In the genomic region with DNA sequence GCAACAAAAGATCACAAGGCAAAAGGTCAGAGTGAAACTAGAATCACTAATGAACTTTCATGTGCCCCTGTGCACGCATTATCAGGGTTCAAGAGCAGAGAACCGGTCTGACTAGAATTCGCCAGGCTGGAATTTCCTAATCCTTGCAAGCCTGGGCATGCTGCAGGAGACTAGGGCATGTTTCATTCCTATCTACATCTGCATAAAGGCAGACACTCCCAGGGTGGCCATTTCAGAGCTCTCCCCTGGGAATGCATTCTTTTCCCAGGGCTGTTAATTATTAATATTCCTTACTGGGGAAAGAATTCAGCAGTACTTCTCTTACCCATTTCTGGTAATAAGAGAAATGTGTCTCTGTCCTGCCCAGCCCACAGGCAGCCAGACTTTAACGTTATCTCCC, we compare ENCODE assay signal across 22 cellular contexts.
"Had no signal": no experiment of that assay in that cellular context is flagged by ENCODE, and none has a peak within 500 bp of the region (broad histone marks: within the 10 kb centered on the region; RNA-seq: fewer than 3 reads in every experiment).

No MANE protein-coding gene starts in this region.

- H3K4me3 Mint-ChIP-seq: activated CD8-positive, alpha-beta T cell treated with anti-CD3 and anti-CD28 coated beads, Interleukin-2, amount 10 ng/mL, durations not matched to agents 7 days and 5 days; activated T-helper 1 cell treated with anti-CD3 and anti-CD28 coated beads, Interleukin-12 subunit alpha, Interleukin-12 subunit beta, Interleukin-2, Interleukin-4 antibody, amounts not matched to agents 30 ng/mL and 10 ng/mL and 1 ng/mL, durations not matched to agents 14 hours and 24 hours and 36 hours; endodermal cell; naive B cell; stimulated activated naive CD8-positive, alpha-beta T cell treated with anti-CD3 and anti-CD28 coated beads, Interleukin-15, Interleukin-2, amounts not matched to agents 100 ng/mL and 50 ng/mL, for 24 hours; T-helper 2 cell treated with Interferon-gamma antibody and Interleukin-4, amounts not matched to agents 5 μg/mL and 100 μg/mL, for 36 hours had no signal

- H3K27ac Mint-ChIP-seq: activated CD8-positive, alpha-beta T cell treated with anti-CD3 and anti-CD28 coated beads, Interleukin-2, amount 10 ng/mL, durations not matched to agents 7 days and 5 days; activated naive CD4-positive, alpha-beta T cell treated with anti-CD3 and anti-CD28 coated beads, Interleukin-2, amount 50 U/mL, for 72 hours; activated T-helper 1 cell treated with anti-CD3 and anti-CD28 coated beads, Interleukin-12 subunit alpha, Interleukin-12 subunit beta, Interleukin-2, Interleukin-4 antibody, amounts not matched to agents 30 ng/mL and 10 ng/mL and 1 ng/mL, durations not matched to agents 14 hours and 24 hours and 36 hours; endodermal cell; naive B cell; stimulated activated naive CD8-positive, alpha-beta T cell treated with anti-CD3 and anti-CD28 coated beads, Interleukin-15, Interleukin-2, amounts not matched to agents 100 ng/mL and 50 ng/mL, for 24 hours; T-helper 2 cell treated with Interferon-gamma antibody and Interleukin-4, amounts not matched to agents 5 μg/mL and 100 μg/mL, for 36 hours had no signal

- H3K27me3 Mint-ChIP-seq: naive B cell; stimulated activated naive CD8-positive, alpha-beta T cell treated with anti-CD3 and anti-CD28 coated beads, Interleukin-15, Interleukin-2, amounts not matched to agents 100 ng/mL and 50 ng/mL, for 24 hours had no signal

- DNase-seq: activated CD4-positive, alpha-beta T cell treated with anti-CD3 and anti-CD28 coated beads, Interleukin-2, amount 50 U/mL, for 1 hour; activated CD4-positive, CD25-positive, alpha-beta regulatory T cell treated with anti-CD3 and anti-CD28 coated beads, Interleukin-2, amount 50 U/mL, for 72 hours; activated CD8-positive, alpha-beta T cell treated with anti-CD3 and anti-CD28 coated beads, Interleukin-2, amount 10 ng/mL, durations not matched to agents 7 days and 5 days; adrenal gland; cerebellar nuclear complex; endodermal cell; heart right ventricle; kidney; lower lobe of right lung; naive B cell; nucleus accumbens; right cardiac atrium; stimulated activated CD4-positive, alpha-beta T cell treated with anti-CD3 and anti-CD28 coated beads, Interleukin-12 subunit alpha, Interleukin-12 subunit beta, amount 100 ng/mL, for 4 hours; stimulated activated CD4-positive, alpha-beta T cell treated with anti-CD3 and anti-CD28 coated beads, Interleukin-4, amount 100 ng/mL, for 4 hours; tibial artery had no signal

- H3K4me1 Mint-ChIP-seq: naive B cell had no signal

- H3K4me3 ChIP-seq: adrenal gland, coronary artery, heart right ventricle, lower lobe of right lung, tibial artery had no signal

- H3K4me1 ChIP-seq: adrenal gland, heart right ventricle, lower lobe of right lung, parathyroid adenoma, tibial artery had no signal

- H3K36me3 ChIP-seq: adrenal gland, heart right ventricle, lower lobe of right lung, tibial artery had no signal

- H3K36me3 Mint-ChIP-seq: naive B cell had no signal

- H3K9me3 Mint-ChIP-seq: activated T-helper 1 cell treated with anti-CD3 and anti-CD28 coated beads, Interleukin-12 subunit alpha, Interleukin-12 subunit beta, Interleukin-2, Interleukin-4 antibody, amounts not matched to agents 30 ng/mL and 10 ng/mL and 1 ng/mL, durations not matched to agents 14 hours and 24 hours and 36 hours had no signal

- H3K27me3 ChIP-seq: adrenal gland, heart right ventricle, tibial artery had no signal

- H3K9me3 ChIP-seq: adrenal gland, lower lobe of right lung, tibial artery had no signal

- ATAC-seq: activated CD8-positive, alpha-beta T cell treated with anti-CD3 and anti-CD28 coated beads, Interleukin-2, amount 10 ng/mL, durations not matched to agents 7 days and 5 days; activated naive CD4-positive, alpha-beta T cell treated with anti-CD3 and anti-CD28 coated beads, Interleukin-2, amount 50 U/mL, for 72 hours; heart right ventricle; left lobe of liver; lower lobe of right lung; right cardiac atrium had no signal
